ENCODE assay signal across 20 cellular contexts in genomic region chr7:98467570-98468312, GRCh38.
DNase-seq lines count a peak whose midpoint lies in the region; ATAC-seq, FAIRE-seq and TF ChIP-seq lines count a peak whose summit lies in the region.
"Had no signal": no experiment of that assay in that cellular context is flagged by ENCODE, and none has a peak within 500 bp of the region (broad histone marks: within the 10 kb centered on the region; RNA-seq: fewer than 3 reads in every experiment).

No MANE protein-coding gene starts in this region.

- no peak overlapping the region for H3K18ac ChIP-seq in H1 (ENCODE audit: extremely low read depth, low read length)

- whole genome bisulfite sequencing in H1 (ENCODE audit: extremely low coverage in 1 of 2, insufficient coverage in 1 of 2, insufficient read length in 1 of 2, insufficient replicate concordance in 2 of 2, low coverage in 1 of 2, low lambda C conversion rate in 2 of 2, missing lambda C conversion rate in 1 of 2), 2 experiments: 86% methylated on average over 8 of the region's 8 CpGs; no CpG with 5 or more reads in 1 of the 2 experiments
- WGBS in gastroesophageal sphincter (ENCODE audit: low coverage in 1 of 2), 2 donors: 80 to 93% methylated on average over 3 to 4 of the region's 8 CpGs

- no peak overlapping the region for H2BK15ac ChIP-seq in H1 (ENCODE audit: low read length)

- no peak for FAIRE-seq in H1 (lab: Jason Lieb, UNC)
- FAIRE-seq: GM12878 had no signal

- no peak overlapping the region for H2AK5ac ChIP-seq in H1 (ENCODE audit: low read depth, low read length)

- peaks cover 6 to 10% of the 10 kb centered on the region in 2 experiments; a peak in 1 of 4 replicates for H3K9me3 ChIP-seq in H1 (ENCODE audit: insufficient read depth in 2 of 2, low read depth in 1 of 2, low read length in 1 of 2)
- H3K9me3 ChIP-seq in gastroesophageal sphincter: peaks cover 0 to 20% (median 0%) of the 10 kb centered on the region in 3 donors
- no peaks in the 10 kb centered on the region for H3K9me3 ChIP-seq in CD8-positive, alpha-beta T cell (ENCODE audit: low read length)
- H3K9me3 ChIP-seq: MG63 had no signal

- no peak overlapping the region for H3K27ac Mint-ChIP-seq in CD8-positive, alpha-beta T cell
- H3K27ac Mint-ChIP-seq: CD14-positive monocyte; T-helper 1 cell treated with Interleukin-12 subunit alpha and Interleukin-12 subunit beta and Interleukin-4 antibody, amounts not matched to agents 30 μg/mL and 1 μg/mL, for 36 hours had no signal

- CTCF ChIA-PET in H1 (lab: Charles Lee; ENCODE audit: partially characterized antibody): interaction anchor here (0.6 kb wide), 1 partner anchor 47 kb away, joined by 3 read pairs; no protein-coding TSS in a partner anchor
- CTCF ChIA-PET in CD8-positive, alpha-beta T cell (lab: Charles Lee): no interaction called here

- no peak overlapping the region for H4K5ac ChIP-seq in H1 (ENCODE audit: insufficient read length, low read depth, low read length)

- H3K4me2 ChIP-seq in H1 (ENCODE audit: insufficient read depth in 1 of 2, low read depth in 2 of 2, low read length in 2 of 2): no peak overlapping the region

- H4K91ac ChIP-seq in H1 (replicated peaks; ENCODE audit: insufficient read length, low read length): no peak overlapping the region

- peaks cover 0 to 5% (median 2%) of the 10 kb centered on the region in 4 experiments; a peak in 3 of 7 replicates for H3K4me1 ChIP-seq in H1 (replicated peaks in 1 of 4; ENCODE audit: control insufficient read depth in 3 of 4, insufficient read depth in 4 of 4, low read length in 3 of 4)
- peaks cover 0 to 10% (median 5%) of the 10 kb centered on the region in 3 donors for H3K4me1 ChIP-seq in gastroesophageal sphincter
- H3K4me1 ChIP-seq in CD8-positive, alpha-beta T cell (ENCODE audit: insufficient read depth, low read length): no peaks in the 10 kb centered on the region

- no peak overlapping the region for H2AFZ ChIP-seq in H1 (ENCODE audit: low read length)

- no peak overlapping the region for H3K4ac ChIP-seq in H1 (replicated peaks; ENCODE audit: insufficient read length, low read depth, low read length)

- no peaks in the 10 kb centered on the region for H3K79me2 ChIP-seq in H1 (ENCODE audit: control insufficient read depth in 1 of 2, insufficient read depth in 2 of 2, low read length in 2 of 2)

- peaks cover 13% of the 10 kb centered on the region for H3K27me3 Mint-ChIP-seq in CD8-positive, alpha-beta T cell (ENCODE audit: low read depth)

- TF ChIP-seq RAD21 in H1 (IDR thresholded peaks at IDR 0.05 in 1 of 2, conservative IDR thresholded peaks at IDR 0.05 in 1 of 2; ENCODE audit: low read depth in 2 of 2, low read length in 2 of 2): no peak

- H3K36me3 Mint-ChIP-seq in CD8-positive, alpha-beta T cell: no peaks in the 10 kb centered on the region
- H3K36me3 Mint-ChIP-seq: CD14-positive monocyte had no signal

- H3K27ac ChIP-seq in H1 (ENCODE audit: low read depth, low read length) (no peak overlapping the region), gastroesophageal sphincter (no peak overlapping the region)
- H3K27ac ChIP-seq in CD8-positive, alpha-beta T cell (ENCODE audit: low read depth, low read length): no peak overlapping the region

- peaks cover 6% of the 10 kb centered on the region for H3K4me1 Mint-ChIP-seq in CD8-positive, alpha-beta T cell (ENCODE audit: low read depth)

- no peak overlapping the region for H3K56ac ChIP-seq in H1 (replicated peaks; ENCODE audit: insufficient read length, low read depth, low read length)

- no peak overlapping the region for H2BK120ac ChIP-seq in H1 (replicated peaks; ENCODE audit: low read depth, low read length)

- intact Hi-C loops in CD8-positive, alpha-beta T cell (cut with DNase I, micrococcal nuclease): no loop called here

- H2BK12ac ChIP-seq in H1 (ENCODE audit: low read depth, low read length): no peak overlapping the region

- H2BK20ac ChIP-seq in H1 (ENCODE audit: low read length): no peak overlapping the region

- peaks cover 4% of the 10 kb centered on the region for H3K9me3 Mint-ChIP-seq in CD8-positive, alpha-beta T cell
- H3K9me3 Mint-ChIP-seq: T-helper 1 cell treated with Interleukin-12 subunit alpha and Interleukin-12 subunit beta and Interleukin-4 antibody, amounts not matched to agents 30 μg/mL and 1 μg/mL, for 36 hours had no signal

- H3K27me3 ChIP-seq in H1 (replicated peaks in 1 of 4; ENCODE audit: control insufficient read depth in 3 of 4, extremely low read depth in 1 of 4, insufficient read depth in 3 of 4, low read length in 3 of 4) (peaks cover 0 to 6% (median 3%) of the 10 kb centered on the region in 4 experiments; a peak in 4 of 7 replicates), gastroesophageal sphincter (peaks cover 70% of the 10 kb centered on the region)
- H3K27me3 ChIP-seq in CD8-positive, alpha-beta T cell (ENCODE audit: insufficient read depth, low read length): no peaks in the 10 kb centered on the region
- H3K27me3 ChIP-seq: MG63 had no signal

- H3K23ac ChIP-seq in H1 (ENCODE audit: insufficient read length): no peak overlapping the region

- H3K23me2 ChIP-seq in H1 (ENCODE audit: low read depth, low read length): peaks cover 3% of the 10 kb centered on the region; the same call in 1 of the 2 replicates

- H3K36me3 ChIP-seq in H1 (ENCODE audit: control insufficient read depth in 2 of 4, insufficient read depth in 4 of 4, low read length in 3 of 4): no peaks in the 10 kb centered on the region
- no peaks in the 10 kb centered on the region for H3K36me3 ChIP-seq in gastroesophageal sphincter
- no peaks in the 10 kb centered on the region for H3K36me3 ChIP-seq in CD8-positive, alpha-beta T cell (ENCODE audit: insufficient read depth, low read length)
- H3K36me3 ChIP-seq: MG63 had no signal

- no peaks in the 10 kb centered on the region for H3K79me1 ChIP-seq in H1 (ENCODE audit: low read depth, low read length)

- TF ChIP-seq EP300 in H1 (IDR thresholded peaks at IDR 0.05; ENCODE audit: borderline replicate concordance in 1 of 2, low read depth in 2 of 2, low read length in 2 of 2) (no peak), gastroesophageal sphincter (IDR thresholded peaks at IDR 0.05) (no peak)

- no peak overlapping the region for H3K4me3 Mint-ChIP-seq in CD8-positive, alpha-beta T cell
- H3K4me3 Mint-ChIP-seq: CD14-positive monocyte; T-helper 1 cell treated with Interleukin-12 subunit alpha and Interleukin-12 subunit beta and Interleukin-4 antibody, amounts not matched to agents 30 μg/mL and 1 μg/mL, for 36 hours had no signal

- TF ChIP-seq CTCF in H1 (IDR thresholded peaks at IDR 0.05; ENCODE audit: control extremely low read depth in 1 of 3, insufficient read depth in 1 of 3, low read depth in 1 of 3, low read length in 3 of 3): no peak
- no peak for TF ChIP-seq CTCF in gastroesophageal sphincter (IDR thresholded peaks at IDR 0.05)
- TF ChIP-seq CTCF in CD8-positive, alpha-beta T cell (IDR thresholded peaks at IDR 0.05): no peak

- TF ChIP-seq POLR2A in H1 (IDR thresholded peaks at IDR 0.05; ENCODE audit: control extremely low read depth in 1 of 2, low read depth in 2 of 2, low read length in 2 of 2): no peak
- TF ChIP-seq POLR2A in gastroesophageal sphincter (IDR thresholded peaks at IDR 0.05): no peak

- POLR2A ChIA-PET in H1 (lab: Charles Lee; ENCODE audit: partially characterized antibody): no interaction called here
- POLR2A ChIA-PET in CD8-positive, alpha-beta T cell (lab: Charles Lee): no interaction called here

- H4K20me1 ChIP-seq in H1 (replicated peaks in 1 of 2; ENCODE audit: control insufficient read depth in 1 of 2, insufficient read depth in 2 of 2, low read length in 2 of 2): no peaks in the 10 kb centered on the region

- DNase-seq in CMK (ENCODE audit: low read depth): peak; percentile 25
- DNase-seq in HT-29 (ENCODE audit: low spot score): peak; percentile 17
- peak; percentile 40 for DNase-seq in OCI-M1 (lab: John Stamatoyannopoulos, UW)
- no peak for DNase-seq in H1 (ENCODE audit: low read depth in 1 of 2, low spot score in 2 of 2)
- no peak for DNase-seq in COR-L47 (lab: John Stamatoyannopoulos, UW)
- no peak for DNase-seq in CD8-positive, alpha-beta T cell
- DNase-seq: DMS53, EL, GOT3, Kasumi-1, MG63, NCI-H1105, NCI-H187, NCI-H446 treated with DMSO at 0.1 percent for 48 hours, NCI-H69, PC-3 had no signal

- no peak for ATAC-seq in gastroesophageal sphincter
- no peak for ATAC-seq in CD8-positive, alpha-beta T cell
- ATAC-seq: GM12878, PC-3 had no signal

- no peak overlapping the region for H3K9ac ChIP-seq in H1 (replicated peaks in 1 of 4; ENCODE audit: extremely low read depth in 1 of 4, low read depth in 3 of 4, low read length in 3 of 4)

- H3K4me3 ChIP-seq in H1 (ENCODE audit: extremely low read depth in 1 of 4, insufficient read depth in 2 of 4, low read depth in 3 of 4, low read length in 4 of 4) (no peak overlapping the region), gastroesophageal sphincter (no peak overlapping the region)
- no peak overlapping the region for H3K4me3 ChIP-seq in CD8-positive, alpha-beta T cell (ENCODE audit: low read depth, low read length)
- H3K4me3 ChIP-seq: GM12878, MG63 had no signal

- no peak overlapping the region for H2BK5ac ChIP-seq in H1 (ENCODE audit: low read depth, low read length)

- no peak overlapping the region for H3K14ac ChIP-seq in H1 (ENCODE audit: insufficient read length)

- H4K8ac ChIP-seq in H1 (ENCODE audit: extremely low read depth, insufficient read depth, low read length): no peak overlapping the region

TF ChIP-seq in H1, 55 proteins besides CTCF, POLR2A, EP300 and RAD21:
- TF ChIP-seq ATF2 (IDR thresholded peaks at IDR 0.05; ENCODE audit: low read length): no peak
- 0 out of 2 replicates have a peak, but pooled peaks have one; percentile 29 for TF ChIP-seq USF2 (IDR thresholded peaks at IDR 0.05; ENCODE audit: low read length)

Comparison
In these comparisons a context has a peak if more than half of its experiments do, and no peak if none do; other contexts are left out.
1. DNase-seq: peak in CMK (single experiment), HT-29 (single experiment) and OCI-M1 (single experiment); none in H1 (0 of 2), COR-L47 (single experiment) and CD8-positive, alpha-beta T cell (0 of 7).